11 cellular contexts compared by ENCODE assay signal in the genomic region with DNA sequence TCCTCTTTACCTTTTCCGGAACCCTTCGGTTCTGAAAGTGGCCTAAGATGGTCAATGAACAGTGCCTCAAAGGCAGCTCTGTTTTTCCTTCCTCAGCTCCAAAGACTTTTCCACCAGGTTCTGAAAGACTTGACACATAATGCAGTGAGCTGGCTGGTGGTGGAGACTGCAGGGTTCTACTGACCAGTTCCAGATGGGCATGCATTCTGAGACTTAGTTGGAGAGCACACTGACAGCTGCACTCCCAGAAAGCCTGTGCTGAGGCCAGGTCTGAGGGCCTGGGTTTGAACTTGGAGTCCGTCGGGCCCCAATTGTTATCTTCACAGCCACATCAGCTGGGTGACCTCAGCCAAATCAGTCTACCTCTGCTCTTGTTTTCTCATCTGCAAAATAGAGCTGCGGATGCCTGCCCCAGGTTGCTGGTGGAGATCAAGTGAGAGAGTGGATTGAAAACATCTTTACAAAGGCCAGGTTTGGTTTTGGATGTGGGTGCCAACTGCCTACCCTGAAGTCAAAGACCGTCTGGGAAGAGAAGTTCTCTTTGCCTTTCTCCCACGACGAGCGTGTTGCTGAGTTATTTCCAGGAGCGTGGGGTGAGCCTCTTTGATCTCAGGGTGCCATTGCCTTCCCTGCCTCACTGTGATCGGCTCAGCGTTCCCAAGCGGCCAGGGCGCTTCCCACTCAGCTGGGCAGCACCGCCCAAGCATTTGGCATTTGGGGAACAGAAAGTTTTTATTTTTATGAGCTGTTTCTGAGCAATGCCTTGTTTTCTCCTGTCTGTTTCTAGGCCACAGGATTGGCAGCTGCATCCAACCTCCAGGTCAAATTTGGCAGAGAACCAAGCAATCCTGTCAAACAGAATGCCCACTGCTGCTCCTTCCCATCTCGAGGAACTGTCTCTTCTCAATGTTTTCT. TPM values are rescaled to one million over a fixed set of nuclear protein-coding genes. Genes with fewer than 3 reads are reported as not detected.
DNase-seq lines count a peak whose midpoint lies in the region; ATAC-seq and TF ChIP-seq lines count a peak whose summit lies in the region.
"Had no signal": no experiment of that assay in that cellular context is flagged by ENCODE, and none has a peak within 500 bp of the region (broad histone marks: within the 10 kb centered on the region; RNA-seq: fewer than 3 reads in every experiment).

No MANE protein-coding gene starts in this region.

- peak overlapping the region; percentile 39 for H3K27ac Mint-ChIP-seq in mesothelial cell of epicardium

- peaks cover 16% of the 10 kb centered on the region; the same call in 1 of the 2 replicates for H3F3A ChIP-seq in MM.1S (ENCODE audit: insufficient read depth, low read length)

- TF ChIP-seq CTCF in mesothelial cell of epicardium (IDR thresholded peaks at IDR 0.05; ENCODE audit: unreplicated experiment) (no peak), vagina (IDR thresholded peaks at IDR 0.05) (no peak), MM.1S (IDR thresholded peaks at IDR 0.05; ENCODE audit: low read length) (no peak), ascending aorta (IDR thresholded peaks at IDR 0.05) (no peak)

- H3K4me3 Mint-ChIP-seq in mesothelial cell of epicardium = no peak overlapping the region

- H3K27me3 Mint-ChIP-seq in mesothelial cell of epicardium (ENCODE audit: low read depth) = no peaks in the 10 kb centered on the region

- H3K4me3 ChIP-seq in vagina = no peak overlapping the region
- no peak overlapping the region for H3K4me3 ChIP-seq in MM.1S (ENCODE audit: low read length)
- H3K4me3 ChIP-seq in ascending aorta = no peak overlapping the region
- H3K4me3 ChIP-seq: BLaER1 treated with 17β-estradiol and CSF1 and Interleukin-3, amounts not matched to agents 10 nM and 100 nM had no signal

- peak; percentile 33 for ATAC-seq in Right ventricle myocardium inferior

- H3K27me3 ChIP-seq in vagina = no peaks in the 10 kb centered on the region
- H3K27me3 ChIP-seq in MM.1S (replicated peaks; ENCODE audit: insufficient read depth, low read length) = no peaks in the 10 kb centered on the region
- no peaks in the 10 kb centered on the region for H3K27me3 ChIP-seq in ascending aorta
- H3K27me3 ChIP-seq: BLaER1 treated with 17β-estradiol and CSF1 and Interleukin-3, amounts not matched to agents 10 nM and 100 nM had no signal

- no peak overlapping the region for H3K9ac ChIP-seq in MM.1S (ENCODE audit: low read length)

- H3K9me3 ChIP-seq in vagina = no peaks in the 10 kb centered on the region
- no peaks in the 10 kb centered on the region for H3K9me3 ChIP-seq in MM.1S (replicated peaks; ENCODE audit: insufficient read depth, low read length)
- no peaks in the 10 kb centered on the region for H3K9me3 ChIP-seq in ascending aorta
- H3K9me3 ChIP-seq: BLaER1 treated with 17β-estradiol and CSF1 and Interleukin-3, amounts not matched to agents 10 nM and 100 nM had no signal

- no peak overlapping the region for H3K4me2 ChIP-seq in MM.1S (ENCODE audit: low read depth, low read length)

- H2AFZ ChIP-seq in MM.1S (ENCODE audit: low read length) = no peak overlapping the region

- peaks cover 0 to 15% of the 10 kb centered on the region in 2 donors for H3K36me3 ChIP-seq in vagina
- no peaks in the 10 kb centered on the region for H3K36me3 ChIP-seq in MM.1S (replicated peaks; ENCODE audit: insufficient read depth, low read length)
- H3K36me3 ChIP-seq in ascending aorta = peaks cover 7 to 17% of the 10 kb centered on the region in 2 donors

- H3K27ac ChIP-seq in vagina (peak overlapping the region; percentile 62), MM.1S (ENCODE audit: low read length) (no peak overlapping the region), ascending aorta (no peak overlapping the region)

- no peaks in the 10 kb centered on the region; the same call in 1 of the 2 replicates for H3K79me2 ChIP-seq in MM.1S (ENCODE audit: low read length)

- H3K4me1 Mint-ChIP-seq in mesothelial cell of epicardium = peaks cover 7% of the 10 kb centered on the region

- peaks cover 22% of the 10 kb centered on the region for H3K36me3 Mint-ChIP-seq in mesothelial cell of epicardium

- intact Hi-C loops in Right ventricle myocardium inferior (cut with DNase I) (no loop called here), cardiac septum (cut with DNase I) (loop anchor here (5.0 kb wide), 1 partner anchor 51 kb away; no protein-coding TSS in a partner anchor), vagina (cut with DNase I) (no loop called here), ascending aorta (cut with DNase I) (no loop called here)

- no peaks in the 10 kb centered on the region for H3K9me2 ChIP-seq in MM.1S (replicated peaks; ENCODE audit: insufficient read depth, low read length)

- no peaks in the 10 kb centered on the region for H3K9me3 Mint-ChIP-seq in mesothelial cell of epicardium

- H3K4me1 ChIP-seq in vagina = peaks cover 31% of the 10 kb centered on the region
- H3K4me1 ChIP-seq in MM.1S (ENCODE audit: low read length) = 0 out of 2 replicates have a peak, but pooled peaks cover 7% of the 10 kb centered on the region
- no peaks in the 10 kb centered on the region for H3K4me1 ChIP-seq in ascending aorta

- no peaks in the 10 kb centered on the region for H4K20me1 ChIP-seq in MM.1S (ENCODE audit: insufficient read depth, low read length)

- no peak for DNase-seq in Right ventricle myocardium inferior (ENCODE audit: missing footprints)
- DNase-seq in cardiac septum (ENCODE audit: low spot score) = no peak
- DNase-seq in astrocyte of the hippocampus (ENCODE audit: low read depth, low spot score) = peak; percentile 25
- no peak for DNase-seq in mesothelial cell of epicardium (ENCODE audit: low spot score in 2 of 2, unreplicated experiment in 2 of 2)
- no peak for DNase-seq in vagina (ENCODE audit: extremely low spot score in 2 of 2)
- no peak for DNase-seq in A172 (ENCODE audit: low spot score)
- DNase-seq in MM.1S = no peak
- no peak for DNase-seq in ascending aorta (ENCODE audit: low spot score in 2 of 2)
- DNase-seq: activated CD4-positive, alpha-beta T cell treated with anti-CD3 and anti-CD28 coated beads, Interleukin-2, amount 50 U/mL, for 48 hours; NCI-H526 had no signal

- no peak for TF ChIP-seq POLR2A in vagina (IDR thresholded peaks at IDR 0.05)

RNA-seq across cellular contexts. Expression of a gene that starts 54.9 kb away (rescaled TPM):
- 110 TPM for total RNA-seq in Right ventricle myocardium inferior
- 103 TPM for total RNA-seq in cardiac septum
- 97.5 to 105 TPM (median 101 TPM) in 3 replicates for total RNA-seq in mesothelial cell of epicardium
- total RNA-seq in vagina = 61.1 TPM
- 135 and 142 TPM in 2 replicates for total RNA-seq in A172 (2014; rRNA removed; shearing (Covaris generic))
- total RNA-seq in ascending aorta = 57.7 TPM
